In the genomic region with DNA sequence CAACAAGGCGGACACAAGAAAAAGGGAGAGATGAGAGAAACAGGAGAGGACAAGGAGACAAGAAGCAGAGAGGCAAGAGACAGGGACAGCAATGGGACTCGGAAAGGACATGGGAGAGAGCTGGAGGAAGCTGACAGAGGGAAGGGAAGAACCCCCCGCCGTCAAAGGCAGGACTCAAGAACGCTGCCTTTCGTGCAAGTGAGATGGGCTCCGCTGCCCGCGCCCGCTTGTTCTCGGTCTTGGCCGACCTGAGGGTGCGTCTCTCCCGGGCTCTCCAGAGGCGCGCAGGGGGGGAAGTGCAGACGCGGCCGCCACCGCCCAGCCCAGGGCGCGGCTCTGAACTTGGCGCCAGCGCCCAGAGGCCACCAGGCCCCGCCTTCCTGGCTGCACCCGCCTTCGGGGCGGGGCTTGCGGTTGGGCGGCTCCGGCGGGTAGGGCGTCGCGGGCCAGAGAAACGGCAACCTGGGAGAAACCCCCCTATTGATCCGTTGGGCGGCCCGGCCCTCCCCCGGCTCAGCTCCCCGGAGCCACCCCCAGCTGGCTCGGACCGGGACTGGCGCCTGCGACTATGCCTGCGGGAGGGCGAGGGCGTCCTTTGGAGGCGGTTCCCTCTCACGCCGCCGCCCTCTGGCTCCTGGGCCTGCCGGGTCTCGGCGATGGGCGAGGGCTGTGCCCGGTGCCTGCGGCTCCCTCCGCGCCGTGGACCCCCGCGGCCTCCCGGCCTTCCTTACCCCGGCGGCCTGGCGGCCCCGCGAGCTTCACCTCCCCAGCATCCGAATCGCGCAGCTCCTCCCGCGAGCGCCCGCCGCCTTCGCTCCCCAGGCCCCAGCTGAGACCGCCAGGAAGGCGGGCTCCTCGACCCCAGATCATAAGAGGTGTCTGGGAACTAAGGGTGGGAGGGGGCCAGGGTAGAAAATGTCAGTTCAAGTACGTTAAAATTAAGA, we compare ENCODE assay signal across 8 cellular contexts. TPM values are rescaled to one million over a fixed set of nuclear protein-coding genes. Genes with fewer than 3 reads are reported as not detected.
DNase-seq lines count a peak whose midpoint lies in the region; ATAC-seq and TF ChIP-seq lines count a peak whose summit lies in the region.

No MANE protein-coding gene starts in this region.

- peak; percentile 88 for DNase-seq in DMS 273 (lab: John Stamatoyannopoulos, UW; ENCODE audit: unreplicated experiment)
- peak; percentile 58 for DNase-seq in activated gamma-delta T cell (lab: John Stamatoyannopoulos, UW)
- peak; percentile 23 to 26 for DNase-seq in foreskin keratinocyte
- peak; percentile 13 to 93 (median 72) for DNase-seq in substantia nigra (lab: John Stamatoyannopoulos, UW)

- TF ChIP-seq POLR2A in Raji (IDR thresholded peaks at IDR 0.05; ENCODE audit: insufficient read depth, low read depth, low read length), result 0 out of 2 replicates have a peak, but pooled peaks have one; percentile 26

- H2AFZ ChIP-seq in neuron (ENCODE audit: low read depth, low read length), result peak overlapping the region; percentile 78

- H3K27ac ChIP-seq in HUES6 (ENCODE audit: low read depth, low read length), result no peak overlapping the region; the same call in 1 of the 2 replicates
- peak overlapping the region; percentile 23 for H3K27ac ChIP-seq in foreskin keratinocyte
- peak overlapping the region; percentile 82 for H3K27ac ChIP-seq in substantia nigra (ENCODE audit: low read depth, low read length, poor library complexity, severe bottlenecking)

- H3K36me3 ChIP-seq in HUES6 (ENCODE audit: control insufficient read depth, insufficient read depth, low read length) (no peaks in the 10 kb centered on the region), neuron (ENCODE audit: insufficient read depth, low read length) (no peaks in the 10 kb centered on the region)

- H3K9me3 ChIP-seq in HUES6 (ENCODE audit: control insufficient read depth, insufficient read depth, low read depth, low read length) (no peaks in the 10 kb centered on the region), neuron (ENCODE audit: low read length) (no peaks in the 10 kb centered on the region)

- TF ChIP-seq CTCF in foreskin keratinocyte (conservative IDR thresholded peaks at IDR 0.05), result no peak

- peaks cover 50% of the 10 kb centered on the region for H3K27me3 ChIP-seq in HUES6 (ENCODE audit: control insufficient read depth, insufficient read depth, low read length)
- H3K27me3 ChIP-seq in foreskin keratinocyte, result peaks cover 23% of the 10 kb centered on the region
- peaks cover 40% of the 10 kb centered on the region for H3K27me3 ChIP-seq in neuron (ENCODE audit: insufficient read depth, low read length)

- peaks cover 17% of the 10 kb centered on the region; the same call in 1 of the 2 replicates for H3K4me1 ChIP-seq in HUES6 (ENCODE audit: control insufficient read depth, insufficient read depth, low read length)
- no peaks in the 10 kb centered on the region for H3K4me1 ChIP-seq in foreskin keratinocyte
- H3K4me1 ChIP-seq in neuron (ENCODE audit: insufficient read depth, low read length), result no peaks in the 10 kb centered on the region

- ATAC-seq in GM21515 (IDR thresholded peaks at IDR 0.05; ENCODE audit: unreplicated experiment), result peak; percentile 89
- peak; percentile 87 for ATAC-seq in foreskin keratinocyte

- peak overlapping the region; percentile 80 for H3K4me3 ChIP-seq in HUES6 (ENCODE audit: low read depth, low read length)
- peak overlapping the region; percentile 47 for H3K4me3 ChIP-seq in neuron (ENCODE audit: low read length)

- peak overlapping the region; percentile 64 for H3K9ac ChIP-seq in HUES6 (ENCODE audit: low read length)

RNA-seq across cellular contexts. Expression of a gene that starts 2.2 kb away (rescaled TPM):
- total RNA-seq in foreskin keratinocyte, result not detected in 2 replicates
- not detected in 2 replicates for polyA plus RNA-seq in foreskin keratinocyte

Comparison
In these comparisons a context has a peak if more than half of its experiments do, and no peak if none do; other contexts are left out.
1. DNase-seq: peak in every context shown above with its lines; median percentile 88 in DMS 273; 72 in substantia nigra; 58 in activated gamma-delta T cell; 24 in foreskin keratinocyte.